Comparison of ENCODE assay signal across 8 cellular contexts in genomic region chr13:101751488-101751887, GRCh38.
DNase-seq lines count a peak whose midpoint lies in the region; ATAC-seq, FAIRE-seq and TF ChIP-seq lines count a peak whose summit lies in the region.

No MANE protein-coding gene starts in this region.

- 7 to 10% (median 10%) methylated on average over 3 of the region's 3 CpGs for WGBS in small intestine, 3 donors

- H3K36me3 ChIP-seq in small intestine (ENCODE audit: control insufficient read depth in 2 of 2, insufficient read depth in 2 of 2, low read length in 2 of 2) (no peaks in the 10 kb centered on the region), WERI-Rb-1 (no peaks in the 10 kb centered on the region)

- no peak for TF ChIP-seq CTCF in WERI-Rb-1 (IDR thresholded peaks at IDR 0.05; ENCODE audit: low read depth, low read length)

- ATAC-seq in GM21528 (IDR thresholded peaks at IDR 0.05; ENCODE audit: low FRiP score, unreplicated experiment) (peak; percentile 53), HG02610 (IDR thresholded peaks at IDR 0.05; ENCODE audit: unreplicated experiment) (no peak), GM19328 (IDR thresholded peaks at IDR 0.05; ENCODE audit: unreplicated experiment) (no peak)

- H3K4me3 ChIP-seq in small intestine (ENCODE audit: low read depth in 1 of 2, low read length in 2 of 2) = no peak overlapping the region
- no peak overlapping the region for H3K4me3 ChIP-seq in WERI-Rb-1 (ENCODE audit: low read depth, low read length)

- no peak for FAIRE-seq in small intestine (lab: Jason Lieb, UNC)

- H3K27ac ChIP-seq in small intestine (ENCODE audit: low read depth in 1 of 2, low read length in 1 of 2) = no peak overlapping the region
- no peak overlapping the region for H3K27ac ChIP-seq in WERI-Rb-1

- H3K4me1 ChIP-seq in small intestine (ENCODE audit: control insufficient read depth in 2 of 2, insufficient read depth in 1 of 2, low read depth in 1 of 2, low read length in 1 of 2) = no peaks in the 10 kb centered on the region

- H3K27me3 ChIP-seq in small intestine (ENCODE audit: control insufficient read depth in 2 of 2, insufficient read depth in 2 of 2, low read length in 2 of 2) = no peaks in the 10 kb centered on the region
- no peaks in the 10 kb centered on the region for H3K27me3 ChIP-seq in WERI-Rb-1 (ENCODE audit: insufficient read depth, low read depth, severe bottlenecking)

- DNase-seq in MV-4-11 (lab: John Stamatoyannopoulos, UW) (peak; percentile 71), T1000 (lab: John Stamatoyannopoulos, UW) (peak; percentile 16), pulmonary artery endothelial cell (ENCODE audit: low read depth, low spot score) (peak; percentile 77), small intestine (no peak), WERI-Rb-1 (no peak)

- H3K9me3 ChIP-seq in small intestine (ENCODE audit: control insufficient read depth, low read depth) (no peaks in the 10 kb centered on the region), WERI-Rb-1 (ENCODE audit: severe bottlenecking) (no peaks in the 10 kb centered on the region)

Comparison
In these comparisons a context has a peak if more than half of its experiments do, and no peak if none do; other contexts are left out.
1. DNase-seq: peak in MV-4-11 (single experiment), T1000 (single experiment) and pulmonary artery endothelial cell (single experiment); none in small intestine (single experiment) and WERI-Rb-1 (single experiment).